In genomic region chr2:190717764-190718651, GRCh38 we compare ENCODE assay signal across 11 cellular contexts.
DNase-seq lines count a peak whose midpoint lies in the region; ATAC-seq and TF ChIP-seq lines count a peak whose summit lies in the region.
"Had no signal": no experiment of that assay in that cellular context is flagged by ENCODE, and none has a peak within 500 bp of the region (broad histone marks: within the 10 kb centered on the region; RNA-seq: fewer than 3 reads in every experiment).

No MANE protein-coding gene starts in this region.

- H3K27me3 Mint-ChIP-seq in activated T-helper 1 cell treated with anti-CD3 and anti-CD28 coated beads, Interleukin-12 subunit alpha, Interleukin-12 subunit beta, Interleukin-2, Interleukin-4 antibody, amounts not matched to agents 30 ng/mL and 10 ng/mL and 1 ng/mL, durations not matched to agents 14 hours and 24 hours and 36 hours (ENCODE audit: insufficient read depth): no peaks in the 10 kb centered on the region
- no peaks in the 10 kb centered on the region for H3K27me3 Mint-ChIP-seq in WTC11 (ENCODE audit: low read depth)

- CTCF ChIA-PET in WTC11 (lab: Charles Lee): no interaction called here

- ATAC-seq in GM21515 (IDR thresholded peaks at IDR 0.05; ENCODE audit: unreplicated experiment): no peak
- ATAC-seq in WTC11: no peak

- H3K9me3 Mint-ChIP-seq in activated T-helper 1 cell treated with anti-CD3 and anti-CD28 coated beads, Interleukin-12 subunit alpha, Interleukin-12 subunit beta, Interleukin-2, Interleukin-4 antibody, amounts not matched to agents 30 ng/mL and 10 ng/mL and 1 ng/mL, durations not matched to agents 14 hours and 24 hours and 36 hours: no peaks in the 10 kb centered on the region
- peaks cover 7% of the 10 kb centered on the region for H3K9me3 Mint-ChIP-seq in WTC11
- H3K9me3 Mint-ChIP-seq: central memory CD8-positive, alpha-beta T cell; naive B cell had no signal

- peak; percentile 54 for DNase-seq in activated CD4-positive, alpha-beta T cell treated with anti-CD3 and anti-CD28 coated beads for 48 hours
- no peak for DNase-seq in activated CD4-positive, alpha-beta T cell treated with anti-CD3 and anti-CD28 coated beads for 1 hour
- DNase-seq in NCI-H1694 treated with DMSO at 0.1 percent for 48 hours (lab: John Stamatoyannopoulos, UW) (peak; percentile 74), renal cortical epithelial cell (ENCODE audit: low read depth) (peak; percentile 57), LoVo (ENCODE audit: low spot score) (no peak), WTC11 (ENCODE audit: low spot score) (no peak)
- DNase-seq in activated T-helper 1 cell treated with anti-CD3 and anti-CD28 coated beads, Interleukin-12 subunit alpha, Interleukin-12 subunit beta, Interleukin-2, Interleukin-4 antibody, amounts not matched to agents 30 ng/mL and 10 ng/mL and 1 ng/mL, durations not matched to agents 14 hours and 24 hours and 36 hours (ENCODE audit: low spot score): no peak
- DNase-seq: naive B cell, uterus had no signal

- H3K4me1 Mint-ChIP-seq in activated T-helper 1 cell treated with anti-CD3 and anti-CD28 coated beads, Interleukin-12 subunit alpha, Interleukin-12 subunit beta, Interleukin-2, Interleukin-4 antibody, amounts not matched to agents 30 ng/mL and 10 ng/mL and 1 ng/mL, durations not matched to agents 14 hours and 24 hours and 36 hours (ENCODE audit: low read depth): peaks cover 58% of the 10 kb centered on the region
- peaks cover 8% of the 10 kb centered on the region for H3K4me1 Mint-ChIP-seq in WTC11

- H3K36me3 Mint-ChIP-seq in activated T-helper 1 cell treated with anti-CD3 and anti-CD28 coated beads, Interleukin-12 subunit alpha, Interleukin-12 subunit beta, Interleukin-2, Interleukin-4 antibody, amounts not matched to agents 30 ng/mL and 10 ng/mL and 1 ng/mL, durations not matched to agents 14 hours and 24 hours and 36 hours (ENCODE audit: low read depth): peaks cover 2% of the 10 kb centered on the region
- H3K36me3 Mint-ChIP-seq in WTC11: no peaks in the 10 kb centered on the region
- H3K36me3 Mint-ChIP-seq: naive B cell had no signal

- intact Hi-C loops in activated T-helper 1 cell treated with anti-CD3 and anti-CD28 coated beads, Interleukin-12 subunit alpha, Interleukin-12 subunit beta, Interleukin-2, Interleukin-4 antibody, amounts not matched to agents 30 ng/mL and 10 ng/mL and 1 ng/mL, durations not matched to agents 14 hours and 24 hours and 36 hours (cut with micrococcal nuclease): loop anchor here (1.0 to 2.0 kb wide), 3 partner anchors 10 to 399 kb away; partner anchors contain the start of gene HIBCH

- POLR2A ChIA-PET in WTC11 (lab: Charles Lee): no interaction called here

- peak overlapping the region; percentile 81 for H3K27ac Mint-ChIP-seq in activated T-helper 1 cell treated with anti-CD3 and anti-CD28 coated beads, Interleukin-12 subunit alpha, Interleukin-12 subunit beta, Interleukin-2, Interleukin-4 antibody, amounts not matched to agents 30 ng/mL and 10 ng/mL and 1 ng/mL, durations not matched to agents 14 hours and 24 hours and 36 hours
- H3K27ac Mint-ChIP-seq in WTC11: no peak overlapping the region; the same call in 1 of the 2 replicates
- H3K27ac Mint-ChIP-seq: naive B cell had no signal

- peak overlapping the region; percentile 20 for H3K4me3 Mint-ChIP-seq in activated T-helper 1 cell treated with anti-CD3 and anti-CD28 coated beads, Interleukin-12 subunit alpha, Interleukin-12 subunit beta, Interleukin-2, Interleukin-4 antibody, amounts not matched to agents 30 ng/mL and 10 ng/mL and 1 ng/mL, durations not matched to agents 14 hours and 24 hours and 36 hours
- H3K4me3 Mint-ChIP-seq in WTC11: no peak overlapping the region
- H3K4me3 Mint-ChIP-seq: central memory CD8-positive, alpha-beta T cell; naive B cell had no signal

- TF ChIP-seq CTCF in WTC11 (IDR thresholded peaks at IDR 0.05): no peak

TF ChIP-seq in WTC11, 78 proteins besides CTCF, POLR2A, EP300 and RAD21:
- no peak for TF ChIP-seq NFATC4 (CRISPR knock-in tag; IDR thresholded peaks at IDR 0.05)
- TF ChIP-seq MAX (CRISPR knock-in tag; IDR thresholded peaks at IDR 0.05): no peak
- no peak for TF ChIP-seq ZBTB21 (CRISPR knock-in tag; IDR thresholded peaks at IDR 0.05; ENCODE audit: borderline replicate concordance)
- TF ChIP-seq CREM (CRISPR knock-in tag; IDR thresholded peaks at IDR 0.05): no peak
- no peak for TF ChIP-seq ZNF532 (CRISPR knock-in tag; IDR thresholded peaks at IDR 0.05; ENCODE audit: borderline replicate concordance)
- TF ChIP-seq AR (CRISPR knock-in tag; IDR thresholded peaks at IDR 0.05): no peak
- TF ChIP-seq ZNF423 (CRISPR knock-in tag; IDR thresholded peaks at IDR 0.05): no peak
- no peak for TF ChIP-seq GABPB1 (CRISPR knock-in tag; IDR thresholded peaks at IDR 0.05)
- TF ChIP-seq RORB (CRISPR knock-in tag; IDR thresholded peaks at IDR 0.05): no peak
- no peak for TF ChIP-seq E2F5 (CRISPR knock-in tag; IDR thresholded peaks at IDR 0.05)
- TF ChIP-seq ZNF138 (CRISPR knock-in tag; conservative IDR thresholded peaks at IDR 0.05): no peak
- TF ChIP-seq MYBL2 (CRISPR knock-in tag; IDR thresholded peaks at IDR 0.05): no peak
- TF ChIP-seq FOXJ3 (CRISPR knock-in tag; IDR thresholded peaks at IDR 0.05; ENCODE audit: borderline replicate concordance): no peak
- TF ChIP-seq FOXK1 (CRISPR knock-in tag; IDR thresholded peaks at IDR 0.05): no peak
- TF ChIP-seq JAZF1 (CRISPR knock-in tag; IDR thresholded peaks at IDR 0.05): no peak
- no peak for TF ChIP-seq MLX (CRISPR knock-in tag; IDR thresholded peaks at IDR 0.05)

Comparison
In these comparisons a context has a peak if more than half of its experiments do, and no peak if none do; other contexts are left out.
1. DNase-seq: peak in activated CD4-positive, alpha-beta T cell treated with anti-CD3 and anti-CD28 coated beads for 48 hours (single experiment), NCI-H1694 treated with DMSO at 0.1 percent for 48 hours (single experiment) and renal cortical epithelial cell (single experiment); none in activated CD4-positive, alpha-beta T cell treated with anti-CD3 and anti-CD28 coated beads for 1 hour (single experiment), activated T-helper 1 cell treated with anti-CD3 and anti-CD28 coated beads, Interleukin-12 subunit alpha, Interleukin-12 subunit beta, Interleukin-2, Interleukin-4 antibody, amounts not matched to agents 30 ng/mL and 10 ng/mL and 1 ng/mL, durations not matched to agents 14 hours and 24 hours and 36 hours (single experiment), LoVo (single experiment) and WTC11 (single experiment).